In the genomic region with DNA sequence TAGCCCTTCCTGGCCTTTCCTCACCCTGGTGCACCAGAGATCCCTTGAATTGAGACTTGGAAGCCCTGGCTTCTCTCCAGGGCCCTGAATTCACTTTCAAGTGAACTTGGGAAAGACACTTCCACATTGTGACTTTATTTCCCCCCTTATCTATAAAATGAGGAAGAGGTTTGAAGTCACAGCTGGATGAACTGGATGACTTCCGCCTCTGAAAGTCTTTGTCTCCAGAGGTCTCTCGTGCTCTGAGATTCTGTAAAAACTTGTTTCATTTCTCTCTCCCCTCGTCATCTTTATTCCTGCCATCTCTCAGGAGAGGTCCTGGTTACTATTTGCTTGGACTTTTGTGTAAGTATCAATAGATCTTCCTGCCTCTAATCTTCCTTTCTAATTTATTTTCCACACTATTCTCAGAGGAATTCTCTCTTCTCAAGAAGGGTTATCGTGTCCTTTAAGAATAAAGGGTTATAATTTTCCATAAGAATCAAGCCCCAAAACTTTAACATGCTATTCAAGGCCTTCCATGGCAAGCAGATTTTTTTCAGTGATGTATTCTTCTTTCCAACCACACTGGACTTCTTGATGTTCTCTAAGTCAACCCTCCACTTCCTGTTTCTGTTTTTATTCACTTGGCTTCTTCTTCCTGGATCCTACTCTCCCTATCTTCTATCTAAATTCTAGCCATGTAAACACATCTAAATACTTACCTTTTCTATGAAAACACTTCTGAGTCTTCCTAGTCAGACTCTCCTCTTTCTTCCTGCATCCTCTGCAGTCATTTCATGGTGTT, we compare ENCODE assay signal across 21 cellular contexts. TPM values are rescaled to one million over a fixed set of nuclear protein-coding genes. Genes with fewer than 3 reads are reported as not detected.
A peak's percentile ranks its signal among the peaks of the same experiment; 100 is the strongest.
DNase-seq lines count a peak whose midpoint lies in the region; ATAC-seq and TF ChIP-seq lines count a peak whose summit lies in the region.
"Had no signal": no experiment of that assay in that cellular context is flagged by ENCODE, and none has a peak within 500 bp of the region (broad histone marks: within the 10 kb centered on the region; RNA-seq: fewer than 3 reads in every experiment).

No MANE protein-coding gene starts in this region.

- no peaks in the 10 kb centered on the region for H3K36me3 Mint-ChIP-seq in activated CD8-positive, alpha-beta T cell treated with anti-CD3 and anti-CD28 coated beads, Interleukin-2, amount 10 ng/mL, durations not matched to agents 7 days and 5 days (ENCODE audit: low read depth)
- H3K36me3 Mint-ChIP-seq: natural killer cell had no signal

- H3K4me1 Mint-ChIP-seq in activated CD8-positive, alpha-beta T cell treated with anti-CD3 and anti-CD28 coated beads, Interleukin-2, amount 10 ng/mL, durations not matched to agents 7 days and 5 days (ENCODE audit: low read depth) = peaks cover 11% of the 10 kb centered on the region
- H3K4me1 Mint-ChIP-seq: central memory CD8-positive, alpha-beta T cell had no signal

- peak overlapping the region; percentile 41 for H3K27ac ChIP-seq in left ventricle myocardium inferior (replicated peaks)
- H3K27ac ChIP-seq in heart right ventricle = peak overlapping the region in 1 of 10 donors; percentile 61
- peak overlapping the region; percentile 64 for H3K27ac ChIP-seq in suprapubic skin
- H3K27ac ChIP-seq: uterus had no signal

- no peak for TF ChIP-seq CTCF in left ventricle myocardium inferior (IDR thresholded peaks at IDR 0.05; ENCODE audit: borderline replicate concordance)
- TF ChIP-seq CTCF in heart right ventricle (IDR thresholded peaks at IDR 0.05) = no peak
- TF ChIP-seq CTCF in suprapubic skin (IDR thresholded peaks at IDR 0.05) = no peak

- no peaks in the 10 kb centered on the region for H3K9me3 Mint-ChIP-seq in activated CD8-positive, alpha-beta T cell treated with anti-CD3 and anti-CD28 coated beads, Interleukin-2, amount 10 ng/mL, durations not matched to agents 7 days and 5 days (ENCODE audit: insufficient read depth)
- H3K9me3 Mint-ChIP-seq: central memory CD8-positive, alpha-beta T cell; natural killer cell had no signal

- ATAC-seq in heart right ventricle (no peak), HG02884 (IDR thresholded peaks at IDR 0.05; ENCODE audit: unreplicated experiment) (no peak)
- ATAC-seq in activated CD8-positive, alpha-beta T cell treated with anti-CD3 and anti-CD28 coated beads, Interleukin-2, amount 10 ng/mL, durations not matched to agents 7 days and 5 days = no peak
- ATAC-seq: natural killer cell had no signal

- peaks cover 19% of the 10 kb centered on the region for H3K4me1 ChIP-seq in left ventricle myocardium inferior
- H3K4me1 ChIP-seq in heart right ventricle = peaks cover 0 to 76% (median 11%) of the 10 kb centered on the region in 9 donors
- peaks cover 63% of the 10 kb centered on the region for H3K4me1 ChIP-seq in suprapubic skin
- H3K4me1 ChIP-seq: uterus had no signal

- POLR2A ChIA-PET in activated CD8-positive, alpha-beta T cell treated with anti-CD3 and anti-CD28 coated beads, Interleukin-2, amount 10 ng/mL, durations not matched to agents 7 days and 5 days (lab: Charles Lee) = no interaction called here

- 73% methylated on average over 4 of the region's 4 CpGs for WGBS in heart right ventricle, 2 donors
- WGBS in suprapubic skin = 91% methylated on average over 4 of the region's 4 CpGs

- TF ChIP-seq EP300 in suprapubic skin (IDR thresholded peaks at IDR 0.05) = no peak

- H3K9me3 ChIP-seq in left ventricle myocardium inferior (replicated peaks) = no peaks in the 10 kb centered on the region
- no peaks in the 10 kb centered on the region for H3K9me3 ChIP-seq in heart right ventricle
- no peaks in the 10 kb centered on the region for H3K9me3 ChIP-seq in suprapubic skin
- H3K9me3 ChIP-seq: uterus had no signal

- H3K27me3 ChIP-seq in left ventricle myocardium inferior (ENCODE audit: low read depth) = no peaks in the 10 kb centered on the region
- no peaks in the 10 kb centered on the region for H3K27me3 ChIP-seq in heart right ventricle
- H3K27me3 ChIP-seq in suprapubic skin = no peaks in the 10 kb centered on the region
- no peaks in the 10 kb centered on the region for H3K27me3 ChIP-seq in H7 (ENCODE audit: control insufficient read depth, insufficient read depth, low read length)
- H3K27me3 ChIP-seq: uterus had no signal

- no peak for TF ChIP-seq POLR2A in suprapubic skin (IDR thresholded peaks at IDR 0.05)

- CTCF ChIA-PET in activated CD8-positive, alpha-beta T cell treated with anti-CD3 and anti-CD28 coated beads, Interleukin-2, amount 10 ng/mL, durations not matched to agents 7 days and 5 days (lab: Charles Lee) = interaction anchor here (1.5 kb wide), 1 partner anchor 54 kb away, joined by 3 read pairs; no protein-coding TSS in a partner anchor

- peak overlapping the region; percentile 28 for H3K27ac Mint-ChIP-seq in activated CD8-positive, alpha-beta T cell treated with anti-CD3 and anti-CD28 coated beads, Interleukin-2, amount 10 ng/mL, durations not matched to agents 7 days and 5 days
- H3K27ac Mint-ChIP-seq: natural killer cell had no signal

- no peak overlapping the region for H3K4me3 ChIP-seq in left ventricle myocardium inferior
- H3K4me3 ChIP-seq in heart right ventricle = no peak overlapping the region
- H3K4me3 ChIP-seq in suprapubic skin = no peak overlapping the region
- H3K4me3 ChIP-seq in H7 (ENCODE audit: insufficient read depth, low read depth, low read length) = no peak overlapping the region
- H3K4me3 ChIP-seq: uterus had no signal

- no peak overlapping the region for H3K4me3 Mint-ChIP-seq in activated CD8-positive, alpha-beta T cell treated with anti-CD3 and anti-CD28 coated beads, Interleukin-2, amount 10 ng/mL, durations not matched to agents 7 days and 5 days
- H3K4me3 Mint-ChIP-seq: central memory CD8-positive, alpha-beta T cell; natural killer cell had no signal

- DNase-seq in left ventricle myocardium inferior (no peak), heart right ventricle (no peak), MV-4-11 (lab: John Stamatoyannopoulos, UW) (peak; percentile 79), suprapubic skin (ENCODE audit: low spot score in 2 of 2) (no peak), H7 (no peak), NCI-H1436 (lab: John Stamatoyannopoulos, UW) (no peak)
- no peak for DNase-seq in activated CD8-positive, alpha-beta T cell treated with anti-CD3 and anti-CD28 coated beads, Interleukin-2, amount 10 ng/mL, durations not matched to agents 7 days and 5 days
- DNase-seq: activated CD4-positive, CD25-positive, alpha-beta regulatory T cell; COR-L47; effector CD8-positive, alpha-beta T cell; natural killer cell; NCI-H1105 treated with DMSO at 0.1 percent for 48 hours; NCI-H526 treated with DMSO at 0.1 percent for 48 hours; uterus had no signal

- no peaks in the 10 kb centered on the region for H3K36me3 ChIP-seq in left ventricle myocardium inferior
- H3K36me3 ChIP-seq in heart right ventricle = no peaks in the 10 kb centered on the region
- no peaks in the 10 kb centered on the region for H3K36me3 ChIP-seq in suprapubic skin
- no peaks in the 10 kb centered on the region for H3K36me3 ChIP-seq in H7 (replicated peaks; ENCODE audit: control insufficient read depth, insufficient read depth, low read length)
- H3K36me3 ChIP-seq: uterus had no signal

- peaks cover 5% of the 10 kb centered on the region for H3K27me3 Mint-ChIP-seq in activated CD8-positive, alpha-beta T cell treated with anti-CD3 and anti-CD28 coated beads, Interleukin-2, amount 10 ng/mL, durations not matched to agents 7 days and 5 days (ENCODE audit: low read depth)
- H3K27me3 Mint-ChIP-seq: central memory CD8-positive, alpha-beta T cell had no signal

- intact Hi-C loops in left ventricle myocardium inferior (cut with micrococcal nuclease) (no loop called here), heart right ventricle (cut with DNase I) (no loop called here)

RNA-seq across cellular contexts. Expression of a gene that starts 6.5 kb away (rescaled TPM):
- total RNA-seq in left ventricle myocardium inferior = not detected
- total RNA-seq in heart right ventricle = not detected
- polyA plus RNA-seq in heart right ventricle = not detected
- not detected for total RNA-seq in activated CD8-positive, alpha-beta T cell treated with anti-CD3 and anti-CD28 coated beads, Interleukin-2, amount 10 ng/mL, durations not matched to agents 7 days and 5 days
- total RNA-seq in suprapubic skin = 10 to 100 TPM in 3 of 4 donors, 1 to 10 TPM in 1; 9.0 to 40.3 (median 18.2) TPM
- total RNA-seq in H7 (2014; rRNA removed; shearing (Covaris generic)) = not detected in 2 replicates
- total RNA-seq: activated CD8-positive, alpha-beta memory T cell treated with anti-CD3 and anti-CD28 coated beads for 36 hours; lung microvascular endothelial cell; natural killer cell; posterior vena cava; RPMI7951; skeletal muscle tissue; uterus had no signal

RNA-seq across cellular contexts. Expression of a gene that starts 50.2 kb away (rescaled TPM):
- not detected for total RNA-seq in left ventricle myocardium inferior
- total RNA-seq in heart right ventricle = under 1 TPM in 2 of 10 donors, not detected in 8; 0.05 to 0.07 TPM
- polyA plus RNA-seq in heart right ventricle = under 1 TPM in 1 of 2 donors, not detected in 1; 0.01 TPM
- total RNA-seq in activated CD8-positive, alpha-beta T cell treated with anti-CD3 and anti-CD28 coated beads, Interleukin-2, amount 10 ng/mL, durations not matched to agents 7 days and 5 days = under 1 TPM in 1 of 2 experiments, not detected in 1; 0.08 TPM
- total RNA-seq in suprapubic skin = 10 to 100 TPM in 3 of 4 donors, 1 to 10 TPM in 1; 7.0 to 71.9 (median 37.2) TPM
- total RNA-seq in H7 (2014; rRNA removed; shearing (Covaris generic)) = not detected in 2 replicates
- total RNA-seq: natural killer cell, skeletal muscle tissue, uterus had no signal

RNA-seq across cellular contexts. Expression of a gene that starts 58.5 kb away (rescaled TPM):
- total RNA-seq in left ventricle myocardium inferior (not detected), heart right ventricle (not detected), suprapubic skin (not detected)
- under 1 TPM in 1 of 2 donors, not detected in 1; 0.07 TPM for polyA plus RNA-seq in heart right ventricle
- not detected for total RNA-seq in activated CD8-positive, alpha-beta T cell treated with anti-CD3 and anti-CD28 coated beads, Interleukin-2, amount 10 ng/mL, durations not matched to agents 7 days and 5 days
- not detected in 2 replicates for total RNA-seq in H7 (2014; rRNA removed; shearing (Covaris generic))
- total RNA-seq: activated CD8-positive, alpha-beta memory T cell treated with anti-CD3 and anti-CD28 coated beads for 36 hours; lung microvascular endothelial cell; natural killer cell; skeletal muscle tissue had no signal
